8 cellular contexts compared by ENCODE assay signal in the genomic region with DNA sequence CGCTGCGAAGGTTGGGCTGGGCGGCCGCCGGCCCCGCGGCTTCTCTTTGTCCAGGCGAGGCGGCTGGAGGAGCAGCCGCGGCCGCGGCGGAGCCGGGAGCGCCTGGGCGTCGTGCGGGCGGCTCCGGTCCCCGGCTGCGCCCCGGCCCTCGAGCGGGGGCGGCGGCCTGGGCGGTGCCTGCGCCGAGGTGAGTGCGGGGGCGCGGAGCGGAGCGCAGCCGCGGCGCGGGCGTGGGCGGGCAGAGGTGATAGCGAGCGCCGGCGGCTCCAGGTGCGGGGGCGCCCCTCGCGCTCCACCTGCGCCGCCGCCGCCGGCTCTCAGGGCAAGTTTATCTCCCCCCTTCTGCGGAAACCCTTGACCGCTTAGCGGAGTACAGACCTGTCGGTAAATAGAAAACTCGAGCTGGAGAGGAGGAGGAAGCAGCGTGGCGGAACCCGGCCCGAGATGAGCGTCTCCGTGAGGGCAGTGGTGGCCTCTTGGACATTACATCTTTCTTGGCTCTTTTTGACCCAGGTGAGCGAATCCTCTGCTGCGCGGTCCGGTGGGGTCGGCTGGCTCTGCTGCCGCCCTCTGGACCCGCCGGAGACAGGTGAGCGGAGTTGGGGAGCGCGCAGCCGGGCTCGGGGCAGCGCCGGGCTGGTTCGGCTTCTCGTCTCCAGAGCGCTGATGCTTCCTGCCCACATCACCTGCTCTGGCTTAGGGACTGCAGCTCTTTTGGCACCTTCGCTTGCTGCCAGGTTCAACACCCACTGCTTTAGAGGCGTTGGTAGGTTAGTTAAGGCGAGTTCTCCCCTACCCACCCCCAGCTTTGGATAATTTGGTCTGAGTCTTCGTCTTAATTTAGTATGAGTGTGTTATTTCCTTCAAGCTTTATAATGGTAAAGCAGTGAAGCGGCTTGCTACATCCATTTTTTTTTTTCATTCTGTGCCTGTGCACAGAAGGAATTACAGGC. TPM values are rescaled to one million over a fixed set of nuclear protein-coding genes. Genes with fewer than 3 reads are reported as not detected.
DNase-seq lines count a peak whose midpoint lies in the region; ATAC-seq and TF ChIP-seq lines count a peak whose summit lies in the region.

A gene (plus strand): TSS at position 241 of the 953 bp plus-strand sequence.

- H3K4me3 Mint-ChIP-seq in CD8-positive, alpha-beta memory T cell, result peak within 1 kb of the TSS in 6 of 7 donors; percentile 53 to 69 (median 60)
- peak within 1 kb of the TSS; percentile 64 for H3K4me3 Mint-ChIP-seq in chondrocyte (ENCODE audit: unreplicated experiment)

- ATAC-seq in RWPE2 (ENCODE audit: low read depth), result peak; percentile 57; the same call in 1 of the 3 replicates
- peak; percentile 45 for ATAC-seq in lung (ENCODE audit: insufficient read depth, low FRiP score)

- peak within 1 kb of the TSS; percentile 71 for H3K4me2 ChIP-seq in GM23248 (ENCODE audit: unreplicated experiment)

- TF ChIP-seq CTCF in RWPE2 (IDR thresholded peaks at IDR 0.05; ENCODE audit: poor library complexity, severe bottlenecking) (no peak), chondrocyte (IDR thresholded peaks at IDR 0.05) (no peak), lung (IDR thresholded peaks at IDR 0.05; ENCODE audit: control extremely low read depth, extremely low read depth) (no peak), suprapubic skin (IDR thresholded peaks at IDR 0.05) (no peak)

- H3K27me3 Mint-ChIP-seq in CD8-positive, alpha-beta memory T cell, result peaks cover 43 to 65% of the 10 kb centered on the region in 2 donors
- peaks cover 50% of the 10 kb centered on the region for H3K27me3 Mint-ChIP-seq in chondrocyte (ENCODE audit: low read depth)

- no peak within 1 kb of the TSS for H3K27ac ChIP-seq in CD8-positive, alpha-beta memory T cell (ENCODE audit: low read depth, low read length)
- H3K27ac ChIP-seq in GM23248 (no peak within 1 kb of the TSS), RWPE2 (ENCODE audit: poor library complexity, severe bottlenecking) (no peak within 1 kb of the TSS), lung (ENCODE audit: low read depth in 1 of 2, low read length in 1 of 2) (peak within 1 kb of the TSS in 1 of 2 donors; percentile 91), suprapubic skin (no peak within 1 kb of the TSS)

- H2AFZ ChIP-seq in GM23248, result 0 out of 2 replicates have a peak within 1 kb of the TSS, but pooled peaks have one; percentile 24

- no peaks in the 10 kb centered on the region for H3K4me1 ChIP-seq in CD8-positive, alpha-beta memory T cell (ENCODE audit: insufficient read depth, low read length)
- H3K4me1 ChIP-seq in GM23248 (ENCODE audit: insufficient read depth) (no peaks in the 10 kb centered on the region), RWPE2 (ENCODE audit: insufficient read depth, poor library complexity, severe bottlenecking) (no peaks in the 10 kb centered on the region), lung (ENCODE audit: control insufficient read depth in 2 of 2, insufficient read depth in 2 of 2, low read length in 2 of 2) (peaks cover 0 to 10% of the 10 kb centered on the region in 2 donors), suprapubic skin (peaks cover 16% of the 10 kb centered on the region)

- peaks cover 0 to 11% (median 5%) of the 10 kb centered on the region in 5 donors for H3K9me3 Mint-ChIP-seq in CD8-positive, alpha-beta memory T cell
- H3K9me3 Mint-ChIP-seq in chondrocyte (ENCODE audit: low read depth), result no peaks in the 10 kb centered on the region

- H3K9me2 ChIP-seq in GM23248 (ENCODE audit: insufficient read depth), result no peaks in the 10 kb centered on the region

- H3K36me3 ChIP-seq in CD8-positive, alpha-beta memory T cell (ENCODE audit: insufficient read depth, low read length), result no peaks in the 10 kb centered on the region
- H3K36me3 ChIP-seq in GM23248 (ENCODE audit: low read depth) (no peaks in the 10 kb centered on the region), RWPE2 (ENCODE audit: low read depth) (no peaks in the 10 kb centered on the region), lung (ENCODE audit: control insufficient read depth in 2 of 2, insufficient read depth in 2 of 2, low read length in 2 of 2) (no peaks in the 10 kb centered on the region), suprapubic skin (no peaks in the 10 kb centered on the region)

- in situ Hi-C loops in GM23248 (cut with MboI), result no loop called here

- POLR2A ChIA-PET in CD8-positive, alpha-beta memory T cell (lab: Charles Lee), result no interaction called here

- H4K20me1 ChIP-seq in GM23248 (ENCODE audit: insufficient read depth), result no peaks in the 10 kb centered on the region

- TF ChIP-seq EP300 in suprapubic skin (IDR thresholded peaks at IDR 0.05), result no peak

- H3K27ac Mint-ChIP-seq in CD8-positive, alpha-beta memory T cell, result no peak within 1 kb of the TSS
- no peak within 1 kb of the TSS for H3K27ac Mint-ChIP-seq in chondrocyte (ENCODE audit: unreplicated experiment)

- H3F3A ChIP-seq in GM23248 (ENCODE audit: insufficient read depth), result peaks cover 11% of the 10 kb centered on the region; the same call in 1 of the 2 replicates

- peaks cover 8% of the 10 kb centered on the region for H3K27me3 ChIP-seq in CD8-positive, alpha-beta memory T cell (ENCODE audit: insufficient read depth, low read length, poor library complexity, severe bottlenecking)
- peaks cover 30% of the 10 kb centered on the region for H3K27me3 ChIP-seq in GM23248 (replicated peaks; ENCODE audit: insufficient read depth)
- H3K27me3 ChIP-seq in RWPE2 (ENCODE audit: insufficient read depth, poor library complexity, severe bottlenecking), result peaks cover 39% of the 10 kb centered on the region
- H3K27me3 ChIP-seq in lung (ENCODE audit: control insufficient read depth, insufficient read depth), result peaks cover 4% of the 10 kb centered on the region
- peaks cover 72% of the 10 kb centered on the region for H3K27me3 ChIP-seq in suprapubic skin

- no peak within 1 kb of the TSS for H3K4me3 ChIP-seq in CD8-positive, alpha-beta memory T cell (ENCODE audit: low read length)
- H3K4me3 ChIP-seq in GM23248 (peak within 1 kb of the TSS; percentile 59), RWPE2 (ENCODE audit: severe bottlenecking) (peak within 1 kb of the TSS; percentile 21), lung (peak within 1 kb of the TSS; percentile 24), suprapubic skin (peak within 1 kb of the TSS; percentile 49)

- peaks cover 4 to 10% (median 4%) of the 10 kb centered on the region in 3 donors for H3K4me1 Mint-ChIP-seq in CD8-positive, alpha-beta memory T cell
- H3K4me1 Mint-ChIP-seq in chondrocyte (ENCODE audit: low read depth), result peaks cover 10% of the 10 kb centered on the region

- H3K36me3 Mint-ChIP-seq in CD8-positive, alpha-beta memory T cell, result no peaks in the 10 kb centered on the region
- peaks cover 5% of the 10 kb centered on the region for H3K36me3 Mint-ChIP-seq in chondrocyte (ENCODE audit: low read depth)

- TF ChIP-seq POLR2A in suprapubic skin (IDR thresholded peaks at IDR 0.05), result no peak

- DNase-seq in CD8-positive, alpha-beta memory T cell, result no peak
- peak; percentile 15 for DNase-seq in GM23248
- no peak for DNase-seq in RWPE2 (ENCODE audit: low spot score)
- DNase-seq in chondrocyte (ENCODE audit: low spot score), result no peak
- DNase-seq in lung (ENCODE audit: low spot score), result no peak
- no peak for DNase-seq in suprapubic skin (ENCODE audit: low spot score in 2 of 2)
- DNase-seq in NCI-H446 (lab: John Stamatoyannopoulos, UW), result no peak
- no peak for DNase-seq in NCI-H2171 treated with DMSO at 0.1 percent for 48 hours (lab: John Stamatoyannopoulos, UW)

- no peaks in the 10 kb centered on the region for H3K9me3 ChIP-seq in CD8-positive, alpha-beta memory T cell (ENCODE audit: low read length)
- H3K9me3 ChIP-seq in GM23248 (ENCODE audit: low read depth), result no peaks in the 10 kb centered on the region
- no peaks in the 10 kb centered on the region for H3K9me3 ChIP-seq in RWPE2 (ENCODE audit: severe bottlenecking)
- peaks cover 0 to 10% of the 10 kb centered on the region in 2 donors for H3K9me3 ChIP-seq in lung (ENCODE audit: control insufficient read depth in 2 of 2, insufficient read depth in 1 of 2, low read length in 1 of 2)
- no peaks in the 10 kb centered on the region for H3K9me3 ChIP-seq in suprapubic skin

- no peak within 1 kb of the TSS for H3K9ac ChIP-seq in GM23248

- H3K79me2 ChIP-seq in GM23248 (ENCODE audit: insufficient read depth), result no peaks in the 10 kb centered on the region

- CTCF ChIA-PET in CD8-positive, alpha-beta memory T cell (lab: Charles Lee), result no interaction called here

- WGBS in GM23248 (ENCODE audit: low coverage in 1 of 2, low lambda C conversion rate in 2 of 2, missing lambda C conversion rate in 2 of 2), 2 experiments, result 3 to 5% methylated on average over 58 to 63 of the region's 89 CpGs
- 2 to 3% methylated on average over 53 to 89 of the region's 89 CpGs for WGBS in lung, 2 donors
- WGBS in suprapubic skin, result 2% methylated on average over 27 of the region's 89 CpGs

RNA-seq across cellular contexts. Expression of the gene that starts here (rescaled TPM):
- total RNA-seq in CD8-positive, alpha-beta memory T cell, result not detected
- 0.60 TPM for polyA plus RNA-seq in CD8-positive, alpha-beta memory T cell
- 0.13 and 0.43 TPM in 2 replicates for total RNA-seq in GM23248 (2014; rRNA removed; shearing (Covaris generic))
- 0.62 and 0.74 TPM in 2 replicates for polyA plus RNA-seq in GM23248 (2016; fragmentation: Nextera tagmentation; extraction: Ambion mirVana)
- total RNA-seq in chondrocyte, result 0.82 to 1.2 TPM (median 0.87 TPM) in 3 replicates
- total RNA-seq in lung, result under 1 TPM; 0.09 to 0.54 TPM
- under 1 TPM; 0.03 to 0.06 TPM for polyA plus RNA-seq in lung
- total RNA-seq in suprapubic skin, result under 1 TPM in 3 of 4 donors, not detected in 1; 0.26 to 0.72 (median 0.38) TPM

Comparison
In these comparisons a context has a peak if more than half of its experiments do, and no peak if none do; other contexts are left out.
1. Peak in DNase-seq, H3K4me3 ChIP-seq and H3K4me2 ChIP-seq in GM23248; RNA of the gene not detected or under 1 TPM.
2. Peak in ATAC-seq and H3K4me3 ChIP-seq in lung; RNA of the gene not detected or under 1 TPM.